Comparison of ENCODE assay signal across 14 cellular contexts in the genomic region with DNA sequence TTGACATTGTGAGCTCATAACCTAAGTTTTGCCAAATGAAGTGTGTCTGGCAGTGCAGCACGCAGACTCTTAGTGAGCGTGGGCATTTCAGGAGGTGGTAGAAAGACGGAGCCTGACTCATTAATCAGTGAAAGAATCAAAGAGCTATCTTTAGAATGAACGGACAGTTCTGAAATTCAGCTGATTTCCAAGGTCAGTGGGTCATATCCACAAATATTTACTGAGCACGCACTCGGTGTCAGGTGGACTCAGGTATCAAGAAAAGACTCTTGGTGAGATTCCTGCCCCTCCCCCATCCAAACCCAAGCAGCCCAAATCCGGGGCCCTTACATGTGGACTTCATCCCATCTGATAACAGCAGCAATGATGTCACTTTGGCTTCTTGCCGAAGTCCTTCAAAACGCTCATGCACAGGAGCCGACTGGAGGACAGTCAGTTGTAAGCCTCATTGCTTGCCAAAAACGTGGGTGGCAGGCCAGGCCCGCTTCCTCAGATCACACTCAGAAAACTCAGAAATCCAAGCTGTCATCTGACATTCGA.
DNase-seq lines count a peak whose midpoint lies in the region; ATAC-seq, FAIRE-seq and TF ChIP-seq lines count a peak whose summit lies in the region.
"Had no signal": no experiment of that assay in that cellular context is flagged by ENCODE, and none has a peak within 500 bp of the region (broad histone marks: within the 10 kb centered on the region; RNA-seq: fewer than 3 reads in every experiment).

No MANE protein-coding gene starts in this region.

- H3K4me3 ChIP-seq in A673 (ENCODE audit: low read depth, low read length, poor library complexity, severe bottlenecking) (no peak overlapping the region), vagina (no peak overlapping the region)
- H3K4me3 ChIP-seq: esophagus squamous epithelium, spleen had no signal

- H3K4me3 Mint-ChIP-seq in activated CD4-positive, alpha-beta memory T cell treated with anti-CD3 and anti-CD28 coated beads, Interleukin-2, amount 10 ng/mL, durations not matched to agents 7 days and 5 days = no peak overlapping the region
- H3K4me3 Mint-ChIP-seq: activated naive CD8-positive, alpha-beta T cell treated with anti-CD3 and anti-CD28 coated beads, Interleukin-2, amount 10 ng/mL, durations not matched to agents 7 days and 5 days had no signal

- H3K27me3 ChIP-seq in A673 (replicated peaks; ENCODE audit: insufficient read depth, low read depth, low read length, poor library complexity) (no peaks in the 10 kb centered on the region), vagina (no peaks in the 10 kb centered on the region)
- H3K27me3 ChIP-seq: spleen had no signal

- CTCF ChIA-PET in A673 (lab: Charles Lee) = no interaction called here
- CTCF ChIA-PET in activated CD4-positive, alpha-beta memory T cell treated with anti-CD3 and anti-CD28 coated beads, Interleukin-2, amount 10 ng/mL, durations not matched to agents 7 days and 5 days (lab: Charles Lee) = no interaction called here

- no peaks in the 10 kb centered on the region for H3K36me3 Mint-ChIP-seq in activated CD4-positive, alpha-beta memory T cell treated with anti-CD3 and anti-CD28 coated beads, Interleukin-2, amount 10 ng/mL, durations not matched to agents 7 days and 5 days (ENCODE audit: low read depth)
- H3K36me3 Mint-ChIP-seq: activated naive CD8-positive, alpha-beta T cell treated with anti-CD3 and anti-CD28 coated beads, Interleukin-2, amount 10 ng/mL, durations not matched to agents 7 days and 5 days had no signal

- H3K27me3 Mint-ChIP-seq in activated CD4-positive, alpha-beta memory T cell treated with anti-CD3 and anti-CD28 coated beads, Interleukin-2, amount 10 ng/mL, durations not matched to agents 7 days and 5 days = peaks cover 5% of the 10 kb centered on the region

- TF ChIP-seq POLR2A in GM18505 (IDR thresholded peaks at IDR 0.05; ENCODE audit: borderline replicate concordance, extremely low read depth, insufficient read depth, insufficient read length) = no peak
- no peak for TF ChIP-seq POLR2A in vagina (IDR thresholded peaks at IDR 0.05)

- POLR2A ChIA-PET in A673 (lab: Charles Lee; ENCODE audit: low non-redundant PET) = no interaction called here
- POLR2A ChIA-PET in activated CD4-positive, alpha-beta memory T cell treated with anti-CD3 and anti-CD28 coated beads, Interleukin-2, amount 10 ng/mL, durations not matched to agents 7 days and 5 days (lab: Charles Lee) = no interaction called here

- H3K36me3 ChIP-seq in A673 (ENCODE audit: insufficient read depth, low read length, poor library complexity, severe bottlenecking) (no peaks in the 10 kb centered on the region), vagina (no peaks in the 10 kb centered on the region)
- H3K36me3 ChIP-seq: esophagus squamous epithelium, spleen had no signal

- ATAC-seq in GM19452 (IDR thresholded peaks at IDR 0.05; ENCODE audit: unreplicated experiment) (no peak), GM18505 (IDR thresholded peaks at IDR 0.05; ENCODE audit: unreplicated experiment) (no peak)

- peak; percentile 2 for DNase-seq in A673 (ENCODE audit: low spot score)
- DNase-seq in HTR-8/SVneo (ENCODE audit: insufficient read length, low spot score) = peak; percentile 17
- DNase-seq in amniotic epithelial cell (ENCODE audit: low read depth) = peak; percentile 72
- peak; percentile 90 for DNase-seq in iris pigment epithelial cell (ENCODE audit: low read depth)
- DNase-seq in activated CD4-positive, alpha-beta memory T cell treated with anti-CD3 and anti-CD28 coated beads, Interleukin-2, amount 10 ng/mL, durations not matched to agents 7 days and 5 days = no peak
- DNase-seq in vagina (ENCODE audit: extremely low spot score in 2 of 2) = no peak
- DNase-seq: activated CD4-positive, alpha-beta T cell treated with anti-CD3 and anti-CD28 coated beads, Interleukin-2, amount 50 U/mL, for 1 hour; activated naive CD8-positive, alpha-beta T cell treated with anti-CD3 and anti-CD28 coated beads, Interleukin-2, amount 10 ng/mL, durations not matched to agents 7 days and 5 days; esophagus squamous epithelium; mesendoderm; NCI-H2081; spleen had no signal

- H3K4me1 Mint-ChIP-seq in activated CD4-positive, alpha-beta memory T cell treated with anti-CD3 and anti-CD28 coated beads, Interleukin-2, amount 10 ng/mL, durations not matched to agents 7 days and 5 days = no peaks in the 10 kb centered on the region
- H3K4me1 Mint-ChIP-seq: activated naive CD8-positive, alpha-beta T cell treated with anti-CD3 and anti-CD28 coated beads, Interleukin-2, amount 10 ng/mL, durations not matched to agents 7 days and 5 days had no signal

- H3K4me1 ChIP-seq in A673 (ENCODE audit: insufficient read depth, low read length, poor library complexity, severe bottlenecking) (no peaks in the 10 kb centered on the region), vagina (no peaks in the 10 kb centered on the region)

- H3K9me3 ChIP-seq in A673 (ENCODE audit: low read depth, low read length, poor library complexity, severe bottlenecking) = peaks cover 18% of the 10 kb centered on the region
- no peaks in the 10 kb centered on the region for H3K9me3 ChIP-seq in vagina
- H3K9me3 ChIP-seq: esophagus squamous epithelium, spleen had no signal

- no peaks in the 10 kb centered on the region for H3K9me3 Mint-ChIP-seq in activated CD4-positive, alpha-beta memory T cell treated with anti-CD3 and anti-CD28 coated beads, Interleukin-2, amount 10 ng/mL, durations not matched to agents 7 days and 5 days

- TF ChIP-seq CTCF in A673 (conservative IDR thresholded peaks at IDR 0.05; ENCODE audit: low read depth, low read length) (no peak), vagina (IDR thresholded peaks at IDR 0.05) (no peak)

- intact Hi-C loops in A673 (cut with micrococcal nuclease; ENCODE audit: unreplicated experiment) = no loop called here
- intact Hi-C loops in vagina (cut with DNase I) = no loop called here

- FAIRE-seq in HTR-8/SVneo (lab: Jason Lieb, UNC) = no peak

- H3K27ac ChIP-seq in A673 (ENCODE audit: low read depth, low read length, poor library complexity, severe bottlenecking) (no peak overlapping the region), vagina (no peak overlapping the region)
- H3K27ac ChIP-seq: esophagus squamous epithelium had no signal

- BruUV-seq in A673 (replicated peaks; lab: Mats Ljungman, UMichigan) = no TSS peak

- no peak overlapping the region for H3K27ac Mint-ChIP-seq in activated CD4-positive, alpha-beta memory T cell treated with anti-CD3 and anti-CD28 coated beads, Interleukin-2, amount 10 ng/mL, durations not matched to agents 7 days and 5 days
- H3K27ac Mint-ChIP-seq: activated naive CD8-positive, alpha-beta T cell treated with anti-CD3 and anti-CD28 coated beads, Interleukin-2, amount 10 ng/mL, durations not matched to agents 7 days and 5 days had no signal

Comparison
In these comparisons a context has a peak if more than half of its experiments do, and no peak if none do; other contexts are left out.
1. DNase-seq: peak in A673 (single experiment), HTR-8/SVneo (single experiment), amniotic epithelial cell (single experiment) and iris pigment epithelial cell (single experiment); none in activated CD4-positive, alpha-beta memory T cell treated with anti-CD3 and anti-CD28 coated beads, Interleukin-2, amount 10 ng/mL, durations not matched to agents 7 days and 5 days (single experiment) and vagina (0 of 2).